10 cellular contexts compared by ENCODE assay signal in genomic region chr6:75524322-75524972, GRCh38. TPM values are rescaled to one million over a fixed set of nuclear protein-coding genes. Genes with fewer than 3 reads are reported as not detected.
DNase-seq lines count a peak whose midpoint lies in the region; ATAC-seq and TF ChIP-seq lines count a peak whose summit lies in the region.
"Had no signal": no experiment of that assay in that cellular context is flagged by ENCODE, and none has a peak within 500 bp of the region (broad histone marks: within the 10 kb centered on the region; RNA-seq: fewer than 3 reads in every experiment).

No MANE protein-coding gene starts in this region.

- H3K9me3 Mint-ChIP-seq in CD8-positive, alpha-beta T cell: no peaks in the 10 kb centered on the region

- in situ Hi-C loops in ACHN (cut with HindIII; ENCODE audit: low pct_ligation_motif_present, low pct_unique_long_range_greater_than_20kb, low sequenced_read_pairs): no loop called here

- no peak overlapping the region for H2BK120ac ChIP-seq in mesenchymal stem cell (ENCODE audit: low read depth, low read length)

- H2BK5ac ChIP-seq in mesenchymal stem cell (ENCODE audit: low read depth, low read length, poor library complexity, severe bottlenecking): peak overlapping the region; percentile 31

- CTCF ChIA-PET in CD8-positive, alpha-beta T cell (lab: Charles Lee): interaction anchor here (1.0 to 1.4 kb wide), 2 partner anchors 254 to 256 kb away, joined by 3 to 5 read pairs; no protein-coding TSS in a partner anchor

- H3K9ac ChIP-seq in mesenchymal stem cell (ENCODE audit: low read length): peak overlapping the region; percentile 51

- H3K27me3 Mint-ChIP-seq in CD8-positive, alpha-beta T cell (ENCODE audit: low read depth): peaks cover 30% of the 10 kb centered on the region

- POLR2A ChIA-PET in CD8-positive, alpha-beta T cell (lab: Charles Lee): no interaction called here

- no peaks in the 10 kb centered on the region for H3K36me3 Mint-ChIP-seq in CD8-positive, alpha-beta T cell

- intact Hi-C loops in CD8-positive, alpha-beta T cell (cut with DNase I, micrococcal nuclease): loop anchor here (10.0 kb wide), 2 partner anchors 1670 to 1850 kb away; no protein-coding TSS in a partner anchor

- ATAC-seq in esophagus mucosa (no peak), HG02973 (IDR thresholded peaks at IDR 0.05; ENCODE audit: unreplicated experiment) (no peak)
- ATAC-seq in CD8-positive, alpha-beta T cell: no peak

- no peak overlapping the region for H3K27ac Mint-ChIP-seq in CD8-positive, alpha-beta T cell

- H3K27me3 ChIP-seq in mesenchymal stem cell (ENCODE audit: control insufficient read depth in 1 of 2, insufficient read depth in 1 of 2, low read length in 2 of 2): no peaks in the 10 kb centered on the region
- H3K27me3 ChIP-seq in CD8-positive, alpha-beta T cell (ENCODE audit: insufficient read depth, low read length): no peaks in the 10 kb centered on the region

- H3K79me1 ChIP-seq in mesenchymal stem cell (replicated peaks; ENCODE audit: low read length, poor library complexity, severe bottlenecking): peaks cover 1% of the 10 kb centered on the region

- no peak overlapping the region for H3K23ac ChIP-seq in mesenchymal stem cell (ENCODE audit: low read length in 2 of 2)

- no peak overlapping the region for H2AK5ac ChIP-seq in mesenchymal stem cell (ENCODE audit: low read length, severe bottlenecking)

- H2AFZ ChIP-seq in mesenchymal stem cell (ENCODE audit: low read depth, low read length): no peak overlapping the region

- TF ChIP-seq CTCF in CD8-positive, alpha-beta T cell (IDR thresholded peaks at IDR 0.05): no peak

- H3K4me1 ChIP-seq in mesenchymal stem cell (ENCODE audit: control insufficient read depth, insufficient read depth, low read depth, low read length): peaks cover 2% of the 10 kb centered on the region
- H3K4me1 ChIP-seq in CD8-positive, alpha-beta T cell (ENCODE audit: insufficient read depth, low read length): no peaks in the 10 kb centered on the region

- H2BK15ac ChIP-seq in mesenchymal stem cell (ENCODE audit: low read depth, poor library complexity, severe bottlenecking): no peak overlapping the region

- no peak overlapping the region for H3K4me3 Mint-ChIP-seq in CD8-positive, alpha-beta T cell

- H3K4me2 ChIP-seq in mesenchymal stem cell (ENCODE audit: low read length, poor library complexity, severe bottlenecking): no peak overlapping the region

- peak; percentile 82 for DNase-seq in ACHN
- DNase-seq in HT-29 (ENCODE audit: low spot score): peak; percentile 83
- DNase-seq in brain pericyte (ENCODE audit: low read depth, low spot score): peak; percentile 62
- peak; percentile 91 for DNase-seq in mesenchymal stem cell
- no peak for DNase-seq in NOMO-1 treated with DMSO at 0.1 percent for 48 hours (lab: John Stamatoyannopoulos, UW; ENCODE audit: unreplicated experiment)
- no peak for DNase-seq in CD8-positive, alpha-beta T cell
- DNase-seq: DND-41, NCI-H446 had no signal

- H4K8ac ChIP-seq in mesenchymal stem cell (ENCODE audit: low read length): no peak overlapping the region

- no peaks in the 10 kb centered on the region for H3K4me1 Mint-ChIP-seq in CD8-positive, alpha-beta T cell (ENCODE audit: low read depth)

- no peaks in the 10 kb centered on the region for H3K36me3 ChIP-seq in mesenchymal stem cell (ENCODE audit: control insufficient read depth in 1 of 2, insufficient read depth in 2 of 2, low read depth in 1 of 2, low read length in 2 of 2)
- H3K36me3 ChIP-seq in CD8-positive, alpha-beta T cell (ENCODE audit: insufficient read depth, low read length): no peaks in the 10 kb centered on the region

- H3K4ac ChIP-seq in mesenchymal stem cell (ENCODE audit: low read depth in 1 of 2, low read length in 2 of 2): no peak overlapping the region

- no peak overlapping the region for H2BK12ac ChIP-seq in mesenchymal stem cell (ENCODE audit: low read length in 2 of 2)

- H3K4me3 ChIP-seq in mesenchymal stem cell (ENCODE audit: insufficient read depth in 1 of 2, low read depth in 1 of 2, low read length in 2 of 2): peak overlapping the region in 1 of 2 experiments; percentile 54
- no peak overlapping the region for H3K4me3 ChIP-seq in CD8-positive, alpha-beta T cell (ENCODE audit: low read depth, low read length)

- H4K91ac ChIP-seq in mesenchymal stem cell (ENCODE audit: low read length): no peak overlapping the region

- no peaks in the 10 kb centered on the region for H3K9me3 ChIP-seq in mesenchymal stem cell (ENCODE audit: control insufficient read depth, low read length)
- H3K9me3 ChIP-seq in CD8-positive, alpha-beta T cell (ENCODE audit: low read length): no peaks in the 10 kb centered on the region

- H3K18ac ChIP-seq in mesenchymal stem cell (ENCODE audit: low read depth in 1 of 2, low read length in 2 of 2): no peak overlapping the region

- H3K14ac ChIP-seq in mesenchymal stem cell (ENCODE audit: low read length in 2 of 2): no peak overlapping the region

- WGBS in mesenchymal stem cell: under 1% methylated on average over 8 of the region's 9 CpGs

- peak overlapping the region; percentile 92 for H3K27ac ChIP-seq in mesenchymal stem cell (ENCODE audit: low read length, poor library complexity, severe bottlenecking)
- no peak overlapping the region for H3K27ac ChIP-seq in CD8-positive, alpha-beta T cell (ENCODE audit: low read depth, low read length)

RNA-seq across cellular contexts. Expression of gene FILIP1, which starts 30.8 kb away (rescaled TPM):
- total RNA-seq in HT-29 (2014; rRNA removed; shearing (Covaris generic)): not detected in 2 replicates
- 5.4 TPM for polyA plus RNA-seq in mesenchymal stem cell (2013, experiment 1 of 2)
- polyA plus RNA-seq in mesenchymal stem cell (2013, experiment 2 of 2): 5.3 TPM
- total RNA-seq in esophagus mucosa: 0.60 TPM
- total RNA-seq in CD8-positive, alpha-beta T cell: under 1 TPM in 1 of 2 experiments, not detected in 1; 0.06 TPM

Comparison
In these comparisons a context has a peak if more than half of its experiments do, and no peak if none do; other contexts are left out.
1. DNase-seq: peak in ACHN (single experiment), HT-29 (single experiment), brain pericyte (single experiment) and mesenchymal stem cell (single experiment); none in NOMO-1 treated with DMSO at 0.1 percent for 48 hours (single experiment) and CD8-positive, alpha-beta T cell (0 of 7).